ENCODE assay signal across 8 cellular contexts in genomic region chr22:38698407-38699094, GRCh38. TPM values are rescaled to one million over a fixed set of nuclear protein-coding genes. Genes with fewer than 3 reads are reported as not detected.
DNase-seq lines count a peak whose midpoint lies in the region; ATAC-seq and TF ChIP-seq lines count a peak whose summit lies in the region.

No MANE protein-coding gene starts in this region.

- no peaks in the 10 kb centered on the region for H3K36me3 ChIP-seq in Loucy (ENCODE audit: insufficient read depth, low read length)
- H3K36me3 ChIP-seq in colonic mucosa: no peaks in the 10 kb centered on the region

- H2AFZ ChIP-seq in Loucy (ENCODE audit: low read length): no peak overlapping the region

- peaks cover 40% of the 10 kb centered on the region for H3K4me1 Mint-ChIP-seq in nephron

- no peaks in the 10 kb centered on the region for H3K27me3 Mint-ChIP-seq in nephron (ENCODE audit: low read depth)

- peaks cover 22% of the 10 kb centered on the region for H4K20me1 ChIP-seq in Loucy (ENCODE audit: insufficient read depth, low read length, poor library complexity, severe bottlenecking)

- no peak for TF ChIP-seq CTCF in AG10803 (conservative IDR thresholded peaks at IDR 0.05; ENCODE audit: low read length)
- TF ChIP-seq CTCF in Loucy (conservative IDR thresholded peaks at IDR 0.05; ENCODE audit: low read length): no peak
- TF ChIP-seq CTCF in colonic mucosa (IDR thresholded peaks at IDR 0.05): no peak
- no peak for TF ChIP-seq CTCF in nephron (IDR thresholded peaks at IDR 0.05; ENCODE audit: unreplicated experiment in 3 of 3)

- no peaks in the 10 kb centered on the region for H3K9me3 Mint-ChIP-seq in nephron

- H3K27ac ChIP-seq in colonic mucosa: peak overlapping the region; percentile 95

- no peaks in the 10 kb centered on the region for H3K9me2 ChIP-seq in Loucy (replicated peaks; ENCODE audit: low read depth, low read length)

- DNase-seq in AG10803 (ENCODE audit: low read depth): no peak
- DNase-seq in colonic mucosa: no peak
- no peak for DNase-seq in NCI-H2107 (lab: John Stamatoyannopoulos, UW)
- no peak for DNase-seq in NCI-H2227 (lab: John Stamatoyannopoulos, UW; ENCODE audit: unreplicated experiment)
- DNase-seq in HPDE6-E6E7 (ENCODE audit: extremely low spot score): no peak

- H3K79me2 ChIP-seq in Loucy (ENCODE audit: insufficient read depth, low read length): peaks cover 69% of the 10 kb centered on the region

- H3K4me2 ChIP-seq in Loucy (ENCODE audit: low read depth, low read length, poor library complexity, severe bottlenecking): peak overlapping the region; percentile 99

- intact Hi-C loops in colonic mucosa (cut with DNase I): no loop called here

- H3K27ac Mint-ChIP-seq in nephron: peak overlapping the region; percentile 75 to 91 (median 90)

- H3K4me3 ChIP-seq in AG10803 (ENCODE audit: low read length) (peak overlapping the region; percentile 81; the same call in 1 of the 2 replicates), Loucy (ENCODE audit: low read length, poor library complexity, severe bottlenecking) (peak overlapping the region; percentile 94), colonic mucosa (peak overlapping the region; percentile 70)

- peak overlapping the region; percentile 92 to 98 (median 97) for H3K4me3 Mint-ChIP-seq in nephron

- no peaks in the 10 kb centered on the region for H3K27me3 ChIP-seq in Loucy (ENCODE audit: insufficient read depth, low read length, poor library complexity, severe bottlenecking)
- H3K27me3 ChIP-seq in colonic mucosa: no peaks in the 10 kb centered on the region

- peaks cover 20% of the 10 kb centered on the region for H3K36me3 Mint-ChIP-seq in nephron (ENCODE audit: low read depth)

- no peaks in the 10 kb centered on the region for H3K9me3 ChIP-seq in Loucy (ENCODE audit: insufficient read depth, low read depth, low read length)
- no peaks in the 10 kb centered on the region for H3K9me3 ChIP-seq in colonic mucosa

- no peak for ATAC-seq in HG03025 (IDR thresholded peaks at IDR 0.05; ENCODE audit: low FRiP score, unreplicated experiment)

- H3F3A ChIP-seq in Loucy (ENCODE audit: low read depth): 0 out of 2 replicates have a peak, but pooled peaks cover 3% of the 10 kb centered on the region

- peak overlapping the region; percentile 97 for H3K9ac ChIP-seq in Loucy (ENCODE audit: low read depth, low read length, poor library complexity, severe bottlenecking)
- peak overlapping the region in 1 of 2 donors; percentile 92 for H3K9ac ChIP-seq in colonic mucosa (ENCODE audit: low read depth in 2 of 2, low read length in 2 of 2)

- H3K4me1 ChIP-seq in Loucy (ENCODE audit: insufficient read depth, low read length, poor library complexity, severe bottlenecking) (peaks cover 62% of the 10 kb centered on the region), colonic mucosa (peaks cover 12% of the 10 kb centered on the region)

RNA-seq across cellular contexts. Expression of gene JOSD1, which starts 2.2 kb away (rescaled TPM):
- total RNA-seq in colonic mucosa: 100 to 1,000 TPM in 1 of 2 donors, 10 to 100 TPM in 1; 52.4 to 108 TPM

RNA-seq across cellular contexts. Expression of gene GTPBP1, which starts 7.2 kb away (rescaled TPM):
- total RNA-seq in colonic mucosa: 10 to 100 TPM; 64.6 to 65.6 TPM

RNA-seq across cellular contexts. Expression of gene TOMM22, which starts 16.8 kb away (rescaled TPM):
- total RNA-seq in colonic mucosa: 100 to 1,000 TPM in 1 of 2 donors, 10 to 100 TPM in 1; 97.1 to 149 TPM

RNA-seq across cellular contexts. Expression of gene CBY1, which starts 42.1 kb away (rescaled TPM):
- total RNA-seq in colonic mucosa: 10 to 100 TPM; 27.4 to 38.1 TPM

RNA-seq across cellular contexts. Expression of gene FAM227A, which starts 42.4 kb away (rescaled TPM):
- 1 to 10 TPM in 1 of 2 donors, under 1 TPM in 1; 0.21 to 2.0 TPM for total RNA-seq in colonic mucosa
